ENCODE assay signal across 8 cellular contexts in the genomic region with DNA sequence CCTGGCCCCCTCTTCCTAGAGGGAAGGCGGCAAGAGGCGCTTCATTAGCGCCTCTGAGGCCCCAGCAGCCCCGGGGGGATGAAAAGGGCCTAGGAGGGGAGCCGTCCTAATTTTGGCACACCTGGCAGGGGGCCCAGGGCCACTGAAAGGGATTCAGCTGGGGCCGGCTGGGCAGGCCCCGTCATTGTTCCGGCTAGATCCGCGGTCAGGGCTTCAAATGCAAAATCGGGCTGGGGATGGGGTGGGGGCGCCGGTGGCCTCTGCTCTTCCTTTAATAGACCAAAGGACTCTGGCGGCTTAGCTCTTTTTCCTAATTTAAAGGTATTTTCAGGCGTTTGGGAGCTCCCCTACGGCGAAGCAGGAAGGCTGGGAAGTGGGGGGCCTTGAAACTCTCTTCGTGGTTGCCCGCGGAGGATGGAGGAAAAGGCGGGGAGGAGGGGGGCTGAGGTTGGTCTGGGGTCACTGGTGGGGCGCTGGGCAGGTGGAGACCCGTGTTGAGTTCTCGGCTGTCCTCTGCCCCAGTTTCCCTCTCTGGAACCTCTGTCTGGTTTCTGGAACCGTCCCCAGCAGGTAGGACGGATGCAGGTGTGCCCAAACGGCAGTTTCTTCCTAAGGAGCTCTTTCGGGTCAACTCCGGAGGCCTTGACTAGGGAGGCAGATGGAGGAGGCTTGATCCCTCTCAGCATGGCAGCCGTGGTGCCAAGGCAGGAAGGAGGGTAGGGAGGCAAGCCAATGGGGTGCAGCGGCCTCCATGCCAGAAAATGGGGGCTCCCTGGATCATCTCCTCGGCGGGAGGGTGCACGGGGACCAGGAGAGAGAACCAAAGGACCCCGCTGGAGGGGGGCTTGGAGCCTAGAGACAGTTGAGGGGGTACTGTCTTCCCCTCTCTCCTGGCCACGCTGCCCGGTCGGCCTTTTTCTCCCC. TPM values are rescaled to one million over a fixed set of nuclear protein-coding genes. Genes with fewer than 3 reads are reported as not detected.
A peak's percentile ranks its signal among the peaks of the same experiment; 100 is the strongest.
DNase-seq lines count a peak whose midpoint lies in the region; ATAC-seq and TF ChIP-seq lines count a peak whose summit lies in the region.
"Not testable (repeated sequence)": the region's sequence is repeated elsewhere in the genome, so short reads cannot be mapped to it uniquely, and the experiment has no call there.

No MANE protein-coding gene starts in this region.

- not testable (repeated sequence) for H3K27ac ChIP-seq in CD8-positive, alpha-beta T cell (ENCODE audit: low read depth, low read length)
- H3K27ac ChIP-seq in neuronal stem cell (replicated peaks; ENCODE audit: low read length) = peak overlapping the region; percentile 99

- not testable (repeated sequence) for H2AK5ac ChIP-seq in neuronal stem cell (ENCODE audit: low read depth, low read length)

- peak; percentile 32 for ATAC-seq in CD8-positive, alpha-beta T cell
- ATAC-seq in T-helper 17 cell = peak; percentile 21
- ATAC-seq in activated naive CD4-positive, alpha-beta T cell treated with anti-CD3 and anti-CD28 coated beads, Interleukin-2, amount 50 U/mL, for 72 hours = peak; percentile 35 to 56
- peak; percentile 55 for ATAC-seq in stimulated activated naive CD8-positive, alpha-beta T cell treated with anti-CD3 and anti-CD28 coated beads, Interleukin-15, amount 100 ng/mL, for 72 hours

- not testable (repeated sequence) for H3K36me3 Mint-ChIP-seq in CD8-positive, alpha-beta T cell; T-helper 17 cell (ENCODE audit: low read depth); activated naive CD4-positive, alpha-beta T cell treated with anti-CD3 and anti-CD28 coated beads, Interleukin-2, amount 50 U/mL, for 72 hours; endothelial cell (ENCODE audit: low read depth, unreplicated experiment)

- H3K4ac ChIP-seq in neuronal stem cell (ENCODE audit: low read length) = not testable (repeated sequence)

- peak overlapping the region; percentile 98 for H3K9ac ChIP-seq in Loucy (ENCODE audit: low read depth, low read length, poor library complexity, severe bottlenecking)
- H3K9ac ChIP-seq in neuronal stem cell (ENCODE audit: low read depth, low read length, poor library complexity) = peak overlapping the region; percentile 44

- H2BK5ac ChIP-seq in neuronal stem cell (ENCODE audit: low read length) = peak overlapping the region; percentile 98

- not testable (repeated sequence) for H3K23ac ChIP-seq in neuronal stem cell (ENCODE audit: low read depth, low read length, poor library complexity)

- H3K4me2 ChIP-seq in Loucy (ENCODE audit: low read depth, low read length, poor library complexity, severe bottlenecking) = peak overlapping the region; percentile 50
- H3K4me2 ChIP-seq in neuronal stem cell (ENCODE audit: insufficient read depth, low read length, poor library complexity, severe bottlenecking) = peak overlapping the region; percentile 54

- H3K27me3 ChIP-seq in CD8-positive, alpha-beta T cell (ENCODE audit: insufficient read depth, low read length); Loucy (ENCODE audit: insufficient read depth, low read length, poor library complexity, severe bottlenecking); neuronal stem cell (ENCODE audit: control insufficient read depth in 3 of 3, insufficient read depth in 3 of 3, low read depth in 1 of 3, low read length in 3 of 3): not testable (repeated sequence)

- not testable (repeated sequence) for H3F3A ChIP-seq in Loucy (ENCODE audit: low read depth)

- H3K4me1 Mint-ChIP-seq in CD8-positive, alpha-beta T cell (ENCODE audit: low read depth); T-helper 17 cell: not testable (repeated sequence)
- H3K4me1 Mint-ChIP-seq in endothelial cell (ENCODE audit: unreplicated experiment) = peaks cover 12% of the 10 kb centered on the region
- H3K4me1 Mint-ChIP-seq in stimulated activated naive CD8-positive, alpha-beta T cell treated with anti-CD3 and anti-CD28 coated beads, Interleukin-15, amount 100 ng/mL, for 72 hours = peaks cover 20% of the 10 kb centered on the region

- H3K4me1 ChIP-seq in CD8-positive, alpha-beta T cell (ENCODE audit: insufficient read depth, low read length) = peaks cover 11% of the 10 kb centered on the region
- H3K4me1 ChIP-seq in Loucy (ENCODE audit: insufficient read depth, low read length, poor library complexity, severe bottlenecking); neuronal stem cell (ENCODE audit: control insufficient read depth in 2 of 2, insufficient read depth in 1 of 2, low read depth in 1 of 2, low read length in 2 of 2): not testable (repeated sequence)

- not testable (repeated sequence) for H3K27me3 Mint-ChIP-seq in CD8-positive, alpha-beta T cell (ENCODE audit: low read depth); T-helper 17 cell; stimulated activated naive CD8-positive, alpha-beta T cell treated with anti-CD3 and anti-CD28 coated beads, Interleukin-15, amount 100 ng/mL, for 72 hours
- peaks cover 15% of the 10 kb centered on the region for H3K27me3 Mint-ChIP-seq in endothelial cell (ENCODE audit: unreplicated experiment)

- not testable (repeated sequence) for H3K79me2 ChIP-seq in Loucy (ENCODE audit: insufficient read depth, low read length)

- H3K27ac Mint-ChIP-seq in CD8-positive, alpha-beta T cell = peak overlapping the region; percentile 79
- peak overlapping the region; percentile 57 for H3K27ac Mint-ChIP-seq in T-helper 17 cell
- peak overlapping the region; percentile 87 to 92 for H3K27ac Mint-ChIP-seq in activated naive CD4-positive, alpha-beta T cell treated with anti-CD3 and anti-CD28 coated beads, Interleukin-2, amount 50 U/mL, for 72 hours
- H3K27ac Mint-ChIP-seq in endothelial cell (ENCODE audit: unreplicated experiment) = not testable (repeated sequence)
- peak overlapping the region; percentile 94 to 96 for H3K27ac Mint-ChIP-seq in stimulated activated naive CD8-positive, alpha-beta T cell treated with anti-CD3 and anti-CD28 coated beads, Interleukin-15, amount 100 ng/mL, for 72 hours

- CTCF ChIA-PET in CD8-positive, alpha-beta T cell (lab: Charles Lee) = not testable (repeated sequence)

- H3K36me3 ChIP-seq in CD8-positive, alpha-beta T cell (ENCODE audit: insufficient read depth, low read length); Loucy (ENCODE audit: insufficient read depth, low read length); neuronal stem cell (replicated peaks in 1 of 2; ENCODE audit: control insufficient read depth in 2 of 2, insufficient read depth in 2 of 2, low read length in 2 of 2): not testable (repeated sequence)

- peak overlapping the region; percentile 75 for H3K4me3 Mint-ChIP-seq in CD8-positive, alpha-beta T cell
- H3K4me3 Mint-ChIP-seq in T-helper 17 cell = peak overlapping the region; percentile 84
- peak overlapping the region; percentile 51 for H3K4me3 Mint-ChIP-seq in endothelial cell (ENCODE audit: unreplicated experiment)
- peak overlapping the region; percentile 77 to 85 for H3K4me3 Mint-ChIP-seq in stimulated activated naive CD8-positive, alpha-beta T cell treated with anti-CD3 and anti-CD28 coated beads, Interleukin-15, amount 100 ng/mL, for 72 hours

- H2BK120ac ChIP-seq in neuronal stem cell (ENCODE audit: low read depth, low read length) = peak overlapping the region; percentile 94

- not testable (repeated sequence) for H3K9me3 ChIP-seq in CD8-positive, alpha-beta T cell (ENCODE audit: low read length); Loucy (ENCODE audit: insufficient read depth, low read depth, low read length); T-helper 17 cell (ENCODE audit: control insufficient read depth, low read length, poor library complexity, severe bottlenecking); neuronal stem cell (replicated peaks in 1 of 2; ENCODE audit: control insufficient read depth in 2 of 2, insufficient read depth in 1 of 2, low read depth in 1 of 2, low read length in 2 of 2)

- H3K79me1 ChIP-seq in neuronal stem cell (ENCODE audit: low read depth, low read length) = not testable (repeated sequence)

- DNase-seq in CD8-positive, alpha-beta T cell = peak in 1 of 7 experiments; percentile 58
- not testable (repeated sequence) for DNase-seq in T-helper 17 cell
- peak in 1 of 2 donors; percentile 30 for DNase-seq in activated naive CD4-positive, alpha-beta T cell treated with anti-CD3 and anti-CD28 coated beads, Interleukin-2, amount 50 U/mL, for 72 hours (ENCODE audit: low spot score in 2 of 2)
- peak; percentile 25 for DNase-seq in endothelial cell (ENCODE audit: low spot score)
- peak; percentile 67 for DNase-seq in iPS-NIHi11 (ENCODE audit: low spot score)
- DNase-seq in neuronal stem cell (ENCODE audit: low spot score) = peak; percentile 79
- DNase-seq in stimulated activated naive CD8-positive, alpha-beta T cell treated with anti-CD3 and anti-CD28 coated beads, Interleukin-15, amount 100 ng/mL, for 72 hours = peak; percentile 21 to 30

- H3K14ac ChIP-seq in neuronal stem cell (ENCODE audit: low read length) = not testable (repeated sequence)

- POLR2A ChIA-PET in CD8-positive, alpha-beta T cell (lab: Charles Lee) = not testable (repeated sequence)

- not testable (repeated sequence) for H4K91ac ChIP-seq in neuronal stem cell (ENCODE audit: low read depth, low read length, poor library complexity)

- H4K20me1 ChIP-seq in Loucy (ENCODE audit: insufficient read depth, low read length, poor library complexity, severe bottlenecking) = not testable (repeated sequence)

- no CpG with 5 or more reads among the region's 38 CpGs for WGBS in neuronal stem cell (ENCODE audit: extremely low coverage in 2 of 2, insufficient read length in 2 of 2, insufficient replicate concordance in 1 of 2), 2 donors

- H3K9me3 Mint-ChIP-seq in CD8-positive, alpha-beta T cell; activated naive CD4-positive, alpha-beta T cell treated with anti-CD3 and anti-CD28 coated beads, Interleukin-2, amount 50 U/mL, for 72 hours; endothelial cell (ENCODE audit: unreplicated experiment); stimulated activated naive CD8-positive, alpha-beta T cell treated with anti-CD3 and anti-CD28 coated beads, Interleukin-15, amount 100 ng/mL, for 72 hours: not testable (repeated sequence)

- H2BK15ac ChIP-seq in neuronal stem cell (ENCODE audit: low read length) = peak overlapping the region; percentile 17

- H3K4me3 ChIP-seq in CD8-positive, alpha-beta T cell (ENCODE audit: low read depth, low read length) = not testable (repeated sequence)
- H3K4me3 ChIP-seq in Loucy (ENCODE audit: low read length, poor library complexity, severe bottlenecking) (peak overlapping the region; percentile 75), neuronal stem cell (ENCODE audit: low read length in 2 of 2) (peak overlapping the region; percentile 50 to 66)

- intact Hi-C loops in CD8-positive, alpha-beta T cell (cut with DNase I, micrococcal nuclease) = not testable (repeated sequence)

- H4K8ac ChIP-seq in neuronal stem cell (ENCODE audit: low read depth, low read length) = not testable (repeated sequence)

- H3K9me2 ChIP-seq in Loucy (replicated peaks; ENCODE audit: low read depth, low read length) = not testable (repeated sequence)

- TF ChIP-seq CTCF in CD8-positive, alpha-beta T cell (IDR thresholded peaks at IDR 0.05); Loucy (conservative IDR thresholded peaks at IDR 0.05; ENCODE audit: low read length); endothelial cell (IDR thresholded peaks at IDR 0.05; ENCODE audit: unreplicated experiment): not testable (repeated sequence)

- H3K18ac ChIP-seq in neuronal stem cell (ENCODE audit: low read length) = peak overlapping the region; percentile 95

- peak overlapping the region; percentile 41 for H2BK12ac ChIP-seq in neuronal stem cell (ENCODE audit: low read length)

- H2AFZ ChIP-seq in Loucy (ENCODE audit: low read length) = not testable (repeated sequence)
- H2AFZ ChIP-seq in neuronal stem cell (ENCODE audit: low read length) = peak overlapping the region; percentile 84

RNA-seq across cellular contexts. Expression of gene ADGRL1, which starts 41.8 kb away (rescaled TPM):
- 10 to 100 TPM; 19.9 to 20.5 TPM for total RNA-seq in CD8-positive, alpha-beta T cell
- total RNA-seq in T-helper 17 cell (10 to 100 TPM; 14.9 to 30.8 TPM), endothelial cell (ENCODE audit: unreplicated experiment) (32.9 TPM)
- total RNA-seq in activated naive CD4-positive, alpha-beta T cell treated with anti-CD3 and anti-CD28 coated beads, Interleukin-2, amount 50 U/mL, for 72 hours = 10 to 100 TPM in 1 of 2 donors, 1 to 10 TPM in 1; 9.2 to 25.7 TPM
- 41.4 TPM for polyA plus RNA-seq in neuronal stem cell (2013, experiment 1 of 2)
- polyA plus RNA-seq in neuronal stem cell (2013, experiment 2 of 2) = 42.1 TPM
